11 cellular contexts compared by ENCODE assay signal in the genomic region with DNA sequence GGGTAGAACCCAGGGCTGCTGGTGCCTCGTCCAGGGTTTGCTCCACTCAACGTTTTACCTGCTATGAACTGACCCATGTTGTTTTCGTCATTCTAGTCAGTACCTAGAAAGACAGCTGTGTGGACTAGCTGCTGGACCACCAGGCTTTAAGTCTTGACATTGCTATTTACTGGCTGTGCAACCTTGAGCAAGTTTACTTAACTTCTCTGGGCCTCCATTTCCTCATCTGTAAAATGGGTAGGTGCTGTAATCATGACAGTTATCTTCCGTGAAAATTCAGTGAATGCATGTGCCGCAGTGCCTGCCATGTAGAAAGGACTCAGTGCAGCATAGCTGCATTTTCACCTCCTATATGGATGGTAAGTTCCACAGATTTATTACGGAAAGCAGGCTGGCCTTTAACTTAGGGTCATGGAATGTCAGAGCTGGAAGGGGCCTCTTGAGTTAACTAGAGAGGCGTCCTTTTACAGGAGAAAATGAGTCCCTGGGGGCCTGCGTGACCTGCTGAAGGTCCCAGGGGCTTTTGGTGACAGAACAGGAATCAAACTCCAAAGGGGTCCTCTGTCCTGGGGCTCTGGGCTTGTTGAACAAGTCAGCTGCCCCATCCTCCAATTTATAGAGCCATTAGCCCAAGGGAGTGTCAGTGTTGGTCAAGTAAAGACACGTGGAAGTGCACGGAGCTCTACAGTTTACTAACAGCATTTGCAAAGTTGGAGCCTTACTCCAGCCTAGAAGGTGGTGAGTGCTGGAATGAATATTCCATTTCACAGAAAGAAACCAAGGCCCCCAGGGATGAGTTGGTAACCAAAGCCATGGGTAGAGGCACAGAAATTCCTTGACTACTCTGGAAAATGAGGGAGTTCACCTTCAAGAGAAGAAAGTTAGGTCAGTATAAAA. TPM values are rescaled to one million over a fixed set of nuclear protein-coding genes. Genes with fewer than 3 reads are reported as not detected.
A peak's percentile ranks its signal among the peaks of the same experiment; 100 is the strongest.
DNase-seq lines count a peak whose midpoint lies in the region; ATAC-seq and TF ChIP-seq lines count a peak whose summit lies in the region.
"Had no signal": no experiment of that assay in that cellular context is flagged by ENCODE, and none has a peak within 500 bp of the region (broad histone marks: within the 10 kb centered on the region; RNA-seq: fewer than 3 reads in every experiment).

No MANE protein-coding gene starts in this region.

- no peak for DNase-seq in RWPE2 (ENCODE audit: low spot score)
- DNase-seq in fibroblast of lung (ENCODE audit: low read depth in 2 of 2): no peak
- DNase-seq in trophoblast cell: peak in 1 of 2 donors; percentile 2
- no peak for DNase-seq in immature natural killer cell
- no peak for DNase-seq in COR-L47 (lab: John Stamatoyannopoulos, UW)
- DNase-seq: CD8-positive, alpha-beta T cell had no signal

- peaks cover 2 to 5% (median 2%) of the 10 kb centered on the region in 3 donors for H3K27me3 Mint-ChIP-seq in immature natural killer cell (ENCODE audit: low read depth in 3 of 3)
- H3K27me3 Mint-ChIP-seq: IgD-negative memory B cell had no signal

- H3K27ac Mint-ChIP-seq in immature natural killer cell: no peak overlapping the region

- peak overlapping the region; percentile 15 for H3K18ac ChIP-seq in trophoblast cell (ENCODE audit: low read length)

- H2BK12ac ChIP-seq in trophoblast cell (ENCODE audit: low read length): peak overlapping the region; percentile 53

- H3K36me3 Mint-ChIP-seq in immature natural killer cell: no peaks in the 10 kb centered on the region
- H3K36me3 Mint-ChIP-seq: CD8-positive, alpha-beta T cell; IgD-negative memory B cell had no signal

- peak overlapping the region; percentile 4 for H3K4ac ChIP-seq in trophoblast cell (ENCODE audit: low read depth, low read length)

- H3K4me1 Mint-ChIP-seq in immature natural killer cell: peaks cover 5% of the 10 kb centered on the region in 2 donors

- H3K36me3 ChIP-seq in BLaER1 (no peaks in the 10 kb centered on the region), RWPE2 (ENCODE audit: low read depth) (no peaks in the 10 kb centered on the region), fibroblast of lung (ENCODE audit: control insufficient read depth, insufficient read depth, low read length) (no peaks in the 10 kb centered on the region), trophoblast cell (ENCODE audit: control insufficient read depth in 1 of 2, insufficient read depth in 2 of 2, low read length in 2 of 2) (no peaks in the 10 kb centered on the region)

- H3K9me3 Mint-ChIP-seq in immature natural killer cell: no peaks in the 10 kb centered on the region
- H3K9me3 Mint-ChIP-seq: CD8-positive, alpha-beta T cell; IgD-negative memory B cell; T-helper 1 cell treated with Interleukin-12 subunit alpha and Interleukin-12 subunit beta and Interleukin-4 antibody, amounts not matched to agents 30 μg/mL and 1 μg/mL, for 36 hours had no signal

- H2AFZ ChIP-seq in fibroblast of lung (ENCODE audit: low read length) (no peak overlapping the region), trophoblast cell (ENCODE audit: insufficient read depth, low read length, poor library complexity) (no peak overlapping the region)

- H3K27ac ChIP-seq in BLaER1: peak overlapping the region; percentile 91
- H3K27ac ChIP-seq in RWPE2 (ENCODE audit: poor library complexity, severe bottlenecking): peak overlapping the region; percentile 99
- H3K27ac ChIP-seq in fibroblast of lung (ENCODE audit: insufficient read depth, low read length): peak overlapping the region; percentile 97
- peak overlapping the region; percentile 96 for H3K27ac ChIP-seq in trophoblast cell (ENCODE audit: low read depth, low read length)

- no peak overlapping the region for H4K12ac ChIP-seq in trophoblast cell (ENCODE audit: low read depth, low read length)

- H3K23ac ChIP-seq in trophoblast cell (ENCODE audit: low read length): no peak overlapping the region

- peak overlapping the region; percentile 75 for H3K14ac ChIP-seq in trophoblast cell (ENCODE audit: low read length)

- H3K4me1 ChIP-seq in BLaER1 (peaks cover 68% of the 10 kb centered on the region), RWPE2 (ENCODE audit: insufficient read depth, poor library complexity, severe bottlenecking) (peaks cover 64% of the 10 kb centered on the region), fibroblast of lung (ENCODE audit: control insufficient read depth, extremely low read depth, insufficient read depth, low read length) (peaks cover 49% of the 10 kb centered on the region), trophoblast cell (ENCODE audit: control insufficient read depth in 1 of 2, insufficient read depth in 2 of 2, low read length in 2 of 2) (peaks cover 48 to 50% of the 10 kb centered on the region in 2 experiments)

- H3K9ac ChIP-seq in BLaER1: peak overlapping the region; percentile 76
- peak overlapping the region; percentile 48 for H3K9ac ChIP-seq in fibroblast of lung (ENCODE audit: insufficient read depth, low read length)
- H3K9ac ChIP-seq in trophoblast cell (ENCODE audit: low read length): peak overlapping the region; percentile 57

- H3K9me3 ChIP-seq in BLaER1 (no peaks in the 10 kb centered on the region), RWPE2 (ENCODE audit: severe bottlenecking) (no peaks in the 10 kb centered on the region), fibroblast of lung (ENCODE audit: control insufficient read depth, insufficient read depth, low read depth, low read length) (no peaks in the 10 kb centered on the region), trophoblast cell (ENCODE audit: insufficient read depth, low read depth, low read length) (no peaks in the 10 kb centered on the region)

- H3K79me2 ChIP-seq in fibroblast of lung (ENCODE audit: control insufficient read depth, insufficient read depth, low read length) (peaks cover 32% of the 10 kb centered on the region), trophoblast cell (ENCODE audit: control insufficient read depth, insufficient read depth, low read length, poor library complexity) (peaks cover 33% of the 10 kb centered on the region)

- no peaks in the 10 kb centered on the region for H3K27me3 ChIP-seq in BLaER1
- no peaks in the 10 kb centered on the region for H3K27me3 ChIP-seq in RWPE2 (ENCODE audit: insufficient read depth, poor library complexity, severe bottlenecking)
- no peaks in the 10 kb centered on the region for H3K27me3 ChIP-seq in fibroblast of lung (ENCODE audit: control insufficient read depth, insufficient read depth, low read length)
- H3K27me3 ChIP-seq in trophoblast cell (ENCODE audit: insufficient read depth, low read length): no peaks in the 10 kb centered on the region

- no peak for TF ChIP-seq CTCF in RWPE2 (IDR thresholded peaks at IDR 0.05; ENCODE audit: poor library complexity, severe bottlenecking)
- no peak for TF ChIP-seq CTCF in fibroblast of lung (conservative IDR thresholded peaks at IDR 0.05 in 1 of 2, IDR thresholded peaks at IDR 0.05 in 1 of 2; ENCODE audit: low read depth in 1 of 2, low read length in 2 of 2)

- ATAC-seq in RWPE2 (ENCODE audit: low read depth): no peak
- ATAC-seq in HG03354 (IDR thresholded peaks at IDR 0.05; ENCODE audit: poor library complexity, severe bottlenecking, unreplicated experiment): no peak
- no peak for ATAC-seq in GM18909 (IDR thresholded peaks at IDR 0.05; ENCODE audit: poor library complexity, unreplicated experiment)
- ATAC-seq: CD8-positive, alpha-beta T cell had no signal

- H2BK5ac ChIP-seq in trophoblast cell (ENCODE audit: low read depth, low read length, poor library complexity): peak overlapping the region; percentile 94

- no CpG with 5 or more reads among the region's 10 CpGs for whole genome bisulfite sequencing in trophoblast cell (ENCODE audit: extremely low coverage, insufficient coverage, insufficient read length)

- H3K4me3 ChIP-seq in BLaER1 (peak overlapping the region; percentile 52), RWPE2 (ENCODE audit: severe bottlenecking) (no peak overlapping the region), fibroblast of lung (replicated peaks in 1 of 4; ENCODE audit: control extremely low read depth in 1 of 4, insufficient read depth in 1 of 4, low read depth in 3 of 4, low read length in 4 of 4) (peak overlapping the region in 1 of 4 experiments; percentile 22), trophoblast cell (ENCODE audit: low read depth, low read length) (no peak overlapping the region)

- no peaks in the 10 kb centered on the region for H4K20me1 ChIP-seq in BLaER1
- no peaks in the 10 kb centered on the region for H4K20me1 ChIP-seq in fibroblast of lung (ENCODE audit: control insufficient read depth, extremely low read depth, insufficient read depth, low read length)

- peak overlapping the region; percentile 14 for H2AK5ac ChIP-seq in trophoblast cell (ENCODE audit: low read length)

- peak overlapping the region; percentile 40 for H4K8ac ChIP-seq in trophoblast cell (ENCODE audit: low read depth, low read length)

- peak overlapping the region; percentile 97 for H4K91ac ChIP-seq in trophoblast cell (ENCODE audit: low read depth, low read length)

- H3K4me3 Mint-ChIP-seq in immature natural killer cell: peak overlapping the region in 1 of 5 donors; percentile 17
- H3K4me3 Mint-ChIP-seq: CD8-positive, alpha-beta T cell; T-helper 1 cell treated with Interleukin-12 subunit alpha and Interleukin-12 subunit beta and Interleukin-4 antibody, amounts not matched to agents 30 μg/mL and 1 μg/mL, for 36 hours had no signal

- H3K79me1 ChIP-seq in trophoblast cell (ENCODE audit: low read length): peaks cover 61% of the 10 kb centered on the region

- H3K4me2 ChIP-seq in BLaER1 (peak overlapping the region; percentile 92), fibroblast of lung (ENCODE audit: extremely low read depth, insufficient read depth, low read length) (peak overlapping the region; percentile 59), trophoblast cell (ENCODE audit: low read length) (peak overlapping the region; percentile 46)

- H2BK120ac ChIP-seq in trophoblast cell (ENCODE audit: insufficient read depth, low read length, poor library complexity): peak overlapping the region; percentile 98

RNA-seq across cellular contexts. Expression of a gene that starts 12.0 kb away (rescaled TPM):
- total RNA-seq in fibroblast of lung: 14,068 and 21,991 TPM in 2 replicates
- 482 and 583 TPM in 2 replicates for polyA plus RNA-seq in fibroblast of lung
- 274 and 335 TPM in 2 replicates for polyA plus RNA-seq in fibroblast of lung (2012)
- polyA minus RNA-seq in fibroblast of lung (ENCODE audit: low replicate concordance): 1,820 and 2,014 TPM in 2 replicates
- polyA plus RNA-seq in trophoblast cell (2013): 597 and 615 TPM in 2 replicates
- polyA plus RNA-seq in immature natural killer cell: 1,000 to 10,000 TPM; 1,459 to 3,517 (median 2,451) TPM

RNA-seq across cellular contexts. Expression of a gene that starts 38.1 kb away (rescaled TPM):
- total RNA-seq in fibroblast of lung: 73.2 and 84.6 TPM in 2 replicates
- 58.2 and 62.3 TPM in 2 replicates for polyA plus RNA-seq in fibroblast of lung
- 71.8 and 83.3 TPM in 2 replicates for polyA plus RNA-seq in fibroblast of lung (2012)
- 160 and 182 TPM in 2 replicates for polyA minus RNA-seq in fibroblast of lung (ENCODE audit: low replicate concordance)
- 117 and 118 TPM in 2 replicates for polyA plus RNA-seq in trophoblast cell (2013)
- polyA plus RNA-seq in immature natural killer cell: 10 to 100 TPM; 17.8 to 52.5 (median 23.3) TPM
